In the genomic region with DNA sequence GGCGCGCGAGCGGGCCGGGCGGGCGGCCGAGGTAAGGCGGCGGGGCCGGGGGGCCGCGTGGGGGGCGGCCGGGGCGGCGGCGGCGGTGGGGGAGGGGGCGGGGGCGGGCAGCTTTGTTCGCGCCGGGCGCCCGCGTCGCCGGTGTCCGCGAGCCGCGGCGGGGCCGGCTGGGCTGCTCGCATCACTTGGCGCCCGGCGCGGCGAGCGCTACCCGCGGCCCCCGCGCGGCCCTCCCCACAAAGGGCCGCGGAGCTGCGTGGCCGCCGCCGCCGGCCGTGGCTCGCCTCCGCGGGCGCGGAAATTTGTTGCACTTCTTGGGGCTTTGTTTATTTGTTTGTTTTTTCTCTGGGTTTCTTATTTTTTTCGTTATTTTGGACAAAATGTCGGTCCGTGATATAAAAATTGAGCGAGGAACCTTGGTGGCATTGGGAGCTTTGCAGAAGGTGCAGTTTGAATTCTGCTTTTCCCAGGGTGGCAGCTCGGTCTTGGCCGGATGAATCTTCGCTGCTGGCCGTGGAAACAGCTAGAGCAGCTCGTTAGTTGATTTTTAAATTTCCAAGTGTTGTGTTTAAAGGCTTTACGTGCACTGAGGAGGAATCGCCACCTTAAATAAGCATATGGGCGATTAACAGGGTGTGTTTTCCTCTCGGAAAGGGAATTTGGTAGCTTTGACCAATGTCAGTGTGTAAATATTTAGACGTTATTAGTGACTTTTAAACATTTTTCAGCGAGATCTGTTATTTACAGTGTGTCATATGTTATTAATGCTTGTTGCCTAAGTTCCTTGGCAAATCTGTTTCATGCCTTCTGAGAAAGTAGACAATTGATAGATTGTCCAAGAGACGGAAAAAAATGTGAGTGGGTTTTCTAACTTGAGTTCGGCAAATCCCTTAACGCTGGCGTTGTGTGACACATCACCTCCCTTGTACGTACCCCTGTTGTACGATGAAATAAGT, we compare ENCODE assay signal across 8 cellular contexts. TPM values are rescaled to one million over a fixed set of nuclear protein-coding genes. Genes with fewer than 3 reads are reported as not detected.
DNase-seq lines count a peak whose midpoint lies in the region; ATAC-seq and TF ChIP-seq lines count a peak whose summit lies in the region.

No MANE protein-coding gene starts in this region.

- no peaks in the 10 kb centered on the region for H3K4me1 ChIP-seq in effector memory CD4-positive, alpha-beta T cell (ENCODE audit: control insufficient read depth, insufficient read depth, low read length, poor library complexity, severe bottlenecking)

- peak; percentile 15 for ATAC-seq in GM18502 (IDR thresholded peaks at IDR 0.05; ENCODE audit: poor library complexity, unreplicated experiment)
- ATAC-seq in stimulated activated naive CD8-positive, alpha-beta T cell treated with anti-CD3 and anti-CD28 coated beads, Interleukin-15, Interleukin-2, amounts not matched to agents 100 U/mL and 50 U/mL, for 24 hours = no peak
- no peak for ATAC-seq in GM21423 (IDR thresholded peaks at IDR 0.05; ENCODE audit: unreplicated experiment)

- H3K4me3 ChIP-seq in AG04450 (ENCODE audit: low read depth, low read length) = peak overlapping the region; percentile 82
- H3K4me3 ChIP-seq in Jurkat, Clone E6-1 (ENCODE audit: low read length) = peak overlapping the region; percentile 89
- peak overlapping the region; percentile 88 for H3K4me3 ChIP-seq in WI38 (ENCODE audit: low read depth, low read length)
- peak overlapping the region; percentile 65 for H3K4me3 ChIP-seq in effector memory CD4-positive, alpha-beta T cell (ENCODE audit: insufficient read depth, low read depth, low read length, poor library complexity, severe bottlenecking)

- H3K27ac ChIP-seq in AG04450 (ENCODE audit: low read depth, low read length) = no peak overlapping the region
- peak overlapping the region; percentile 60 for H3K27ac ChIP-seq in effector memory CD4-positive, alpha-beta T cell (ENCODE audit: insufficient read depth, low read length, poor library complexity, severe bottlenecking)

- H3K9me3 ChIP-seq in AG04450 (ENCODE audit: control insufficient read depth, insufficient read depth, low read length) = no peaks in the 10 kb centered on the region
- no peaks in the 10 kb centered on the region for H3K9me3 ChIP-seq in effector memory CD4-positive, alpha-beta T cell (ENCODE audit: control insufficient read depth, low read length)

- no peaks in the 10 kb centered on the region for H3K36me3 ChIP-seq in effector memory CD4-positive, alpha-beta T cell (ENCODE audit: control insufficient read depth, insufficient read depth, low read length)

- POLR2A ChIA-PET in AG04450 (lab: Yijun Ruan, JAX) = interaction anchor here (0.6 to 1.5 kb wide), 6 partner anchors 8 to 790 kb away, joined by 3 to 8 read pairs (median 3); no protein-coding TSS in a partner anchor

- TF ChIP-seq CTCF in AG04450 (IDR thresholded peaks at IDR 0.05; ENCODE audit: low read depth, low read length) = no peak
- no peak for TF ChIP-seq CTCF in WI38 (IDR thresholded peaks at IDR 0.05; ENCODE audit: low read depth, low read length)

- CTCF ChIA-PET in AG04450 (lab: Charles Lee) = interaction anchor here (0.5 to 3.7 kb wide), 22 partner anchors 8 to 857 kb away, joined by 3 to 43 read pairs (median 4); no protein-coding TSS in a partner anchor

- H3K27me3 ChIP-seq in AG04450 (ENCODE audit: control insufficient read depth, insufficient read depth, low read length) = no peaks in the 10 kb centered on the region
- H3K27me3 ChIP-seq in effector memory CD4-positive, alpha-beta T cell (replicated peaks; ENCODE audit: control insufficient read depth, insufficient read depth, low read length, poor library complexity, severe bottlenecking) = no peaks in the 10 kb centered on the region

- no peak for DNase-seq in AG04450 (ENCODE audit: low read depth, low spot score)
- no peak for DNase-seq in Jurkat, Clone E6-1 (ENCODE audit: low read depth, low spot score)
- DNase-seq in effector memory CD4-positive, alpha-beta T cell = no peak
- peak; percentile 59 for DNase-seq in medulla oblongata (ENCODE audit: extremely low spot score)
- peak; percentile 22 for DNase-seq in stimulated activated naive CD8-positive, alpha-beta T cell treated with anti-CD3 and anti-CD28 coated beads, Interleukin-15, Interleukin-2, amounts not matched to agents 100 U/mL and 50 U/mL, for 24 hours

RNA-seq across cellular contexts. Expression of gene UBE2E3, which starts 0.8 kb away (rescaled TPM):
- polyA plus RNA-seq in AG04450 (2011; rRNA removed) = 124 and 127 TPM in 2 replicates
- polyA minus RNA-seq in AG04450 (2011; rRNA and poly(A)+ RNA removed) = 45.9 and 48.8 TPM in 2 replicates
- polyA plus RNA-seq in Jurkat, Clone E6-1 (2012; ENCODE audit: insufficient read depth, insufficient read length) = 121 TPM

Comparison
In these comparisons a context has a peak if more than half of its experiments do, and no peak if none do; other contexts are left out.
1. DNase-seq: peak in medulla oblongata (single experiment) and stimulated activated naive CD8-positive, alpha-beta T cell treated with anti-CD3 and anti-CD28 coated beads, Interleukin-15, Interleukin-2, amounts not matched to agents 100 U/mL and 50 U/mL, for 24 hours (single experiment); none in AG04450 (single experiment), Jurkat, Clone E6-1 (single experiment) and effector memory CD4-positive, alpha-beta T cell (0 of 3).
2. Peak in every context shown above with its lines, with median percentiles within 50 percentile points of each other: H3K4me3 ChIP-seq.